In genomic region chr5:127824126-127824525, GRCh38 we compare ENCODE assay signal across 25 cellular contexts.
"Had no signal": no experiment of that assay in that cellular context is flagged by ENCODE, and none has a peak within 500 bp of the region (broad histone marks: within the 10 kb centered on the region; RNA-seq: fewer than 3 reads in every experiment).

No MANE protein-coding gene starts in this region.

- H2AFZ ChIP-seq: hepatocyte had no signal

- DNase-seq: activated CD4-positive, alpha-beta T cell treated with anti-CD3 and anti-CD28 coated beads for 4 hours; activated CD4-positive, alpha-beta T cell treated with anti-CD3 and anti-CD28 coated beads, Interleukin-2, amount 50 U/mL, for 4 hours; activated naive CD4-positive, alpha-beta T cell; activated T-cell treated with anti-CD3 and anti-CD28 coated beads for 4 hours; activated T-cell treated with anti-CD3 and anti-CD28 coated beads, Interleukin-2, amount 50 U/mL, for 72 hours; foreskin melanocyte; islet precursor cell; left ventricle myocardium superior; naive B cell; nephron progenitor cell; ovary; stimulated activated CD4-positive, alpha-beta T cell treated with anti-CD3 and anti-CD28 coated beads, Interleukin-1b, Interleukin-23, amount 100 ng/mL, for 48 hours; stimulated activated naive B cell treated with anti-CD40 and anti-IgM and Interleukin-4, amounts not matched to agents 10 μg/mL and 1 μg/mL and 100 μg/mL, for 72 hours; stomach; T-helper 9 cell; tibial artery; upper lobe of right lung had no signal

- H3K36me3 ChIP-seq: ascending aorta, neutrophil, ovary, stomach, tibial artery, upper lobe of right lung had no signal

- H3K4me1 ChIP-seq: ascending aorta, tibial artery, upper lobe of right lung had no signal

- H3K27ac ChIP-seq: ascending aorta, hepatocyte, neutrophil, ovary, stomach, tibial artery, upper lobe of right lung, VCaP had no signal

- H3K27me3 ChIP-seq: ascending aorta, hepatocyte, neutrophil, ovary, stomach, tibial artery, upper lobe of right lung had no signal

- FAIRE-seq: bronchial epithelial cell, endometrium, TTC549 had no signal

- H3K4me3 ChIP-seq: ascending aorta, hepatocyte, ovary, smooth muscle cell, stomach, tibial artery, upper lobe of right lung had no signal

- ATAC-seq: activated T-cell treated with anti-CD3 and anti-CD28 coated beads, Interleukin-2, amount 50 U/mL, for 72 hours; left ventricle myocardium superior; stimulated activated naive B cell treated with anti-CD40 and anti-IgM and Interleukin-4, amounts not matched to agents 10 μg/mL and 1 μg/mL and 100 μg/mL, for 72 hours; upper lobe of right lung had no signal

- H3K4me2 ChIP-seq: hepatocyte, smooth muscle cell had no signal

- H3K9me3 ChIP-seq: ascending aorta, neutrophil, ovary, stomach, tibial artery, upper lobe of right lung had no signal

- H3K79me2 ChIP-seq: hepatocyte had no signal
